Comparison of ENCODE assay signal across 24 cellular contexts in the genomic region with DNA sequence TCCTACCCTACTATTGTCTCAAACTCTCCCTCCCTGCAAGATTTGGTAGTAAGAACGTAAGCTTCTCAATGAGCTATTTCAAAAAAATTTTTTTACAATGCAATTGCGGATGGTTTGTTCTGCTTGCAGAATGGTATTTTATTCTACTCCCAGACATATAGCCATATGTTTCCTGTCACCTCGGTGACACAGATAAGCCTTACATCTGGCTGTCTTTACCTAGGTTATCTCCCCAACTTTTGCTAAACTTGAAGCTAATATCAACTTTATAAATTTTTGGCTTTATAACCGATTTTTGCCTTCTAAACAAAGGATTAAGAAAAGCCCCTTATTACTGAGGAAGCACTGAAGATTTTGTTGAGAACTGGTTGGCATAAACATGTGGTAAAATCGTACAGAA.
"Had no signal": no experiment of that assay in that cellular context is flagged by ENCODE, and none has a peak within 500 bp of the region (broad histone marks: within the 10 kb centered on the region; RNA-seq: fewer than 3 reads in every experiment).

No MANE protein-coding gene starts in this region.

- H3K27ac Mint-ChIP-seq: activated naive CD8-positive, alpha-beta T cell; activated T-helper 17 cell treated with anti-CD3 and anti-CD28 coated beads, Interleukin-2, amount 50 U/mL, for 72 hours; natural killer cell treated with Interleukin-12 subunit alpha and Interleukin-12 subunit beta and Interleukin-15 and Interleukin-18, amount 100 ng/mL, for 72 hours; stimulated activated naive B cell treated with anti-CD40 and anti-IgM and Interleukin-4, amounts not matched to agents 10 μg/mL and 1 μg/mL and 100 μg/mL, for 72 hours had no signal

- H3K4me3 Mint-ChIP-seq: activated naive CD8-positive, alpha-beta T cell; activated T-helper 17 cell treated with anti-CD3 and anti-CD28 coated beads, Interleukin-2, amount 50 U/mL, for 72 hours; central memory CD8-positive, alpha-beta T cell; natural killer cell treated with Interleukin-12 subunit alpha and Interleukin-12 subunit beta and Interleukin-15 and Interleukin-18, amount 100 ng/mL, for 72 hours; stimulated activated naive B cell treated with anti-CD40 and anti-IgM and Interleukin-4, amounts not matched to agents 10 μg/mL and 1 μg/mL and 100 μg/mL, for 72 hours had no signal

- H3K27me3 Mint-ChIP-seq: central memory CD8-positive, alpha-beta T cell; natural killer cell treated with Interleukin-12 subunit alpha and Interleukin-12 subunit beta and Interleukin-15 and Interleukin-18, amount 100 ng/mL, for 72 hours had no signal

- H3K4me1 Mint-ChIP-seq: activated T-helper 17 cell treated with anti-CD3 and anti-CD28 coated beads, Interleukin-2, amount 50 U/mL, for 72 hours; central memory CD8-positive, alpha-beta T cell; stimulated activated naive B cell treated with anti-CD40 and anti-IgM and Interleukin-4, amounts not matched to agents 10 μg/mL and 1 μg/mL and 100 μg/mL, for 72 hours had no signal

- H3K36me3 ChIP-seq: adrenal gland, ascending aorta, breast epithelium, esophagus squamous epithelium, heart right ventricle, left lung, sigmoid colon, uterus, WERI-Rb-1 had no signal

- H3K4me3 ChIP-seq: adrenal gland, ascending aorta, breast epithelium, esophagus squamous epithelium, heart right ventricle, left lung, lung, uterus had no signal

- FAIRE-seq: colon, TTC549 had no signal

- H3K4me1 ChIP-seq: adrenal gland, ascending aorta, breast epithelium, heart right ventricle, left lung, uterus had no signal

- DNase-seq: activated T-cell treated with anti-CD3 and anti-CD28 coated beads, Interleukin-2, amount 50 U/mL, for 1 hour; adrenal gland; esophagus squamous epithelium; heart right ventricle; kidney glomerular epithelial cell; left lung; retina; sigmoid colon; stimulated activated CD4-positive, alpha-beta T cell treated with anti-CD3 and anti-CD28 coated beads, Interleukin-2, amount 100 ng/mL, for 48 hours; stimulated activated CD8-positive, alpha-beta memory T cell treated with anti-CD3 and anti-CD28 coated beads, Interleukin-4, amount 100 ng/mL, for 48 hours; stimulated activated naive B cell treated with anti-CD40 and anti-IgM and Interleukin-4, amounts not matched to agents 10 μg/mL and 1 μg/mL and 100 μg/mL, for 72 hours; T-helper 1 cell; trophoblast cell; uterus; WERI-Rb-1 had no signal

- H3K36me3 Mint-ChIP-seq: activated naive CD8-positive, alpha-beta T cell; natural killer cell treated with Interleukin-12 subunit alpha and Interleukin-12 subunit beta and Interleukin-15 and Interleukin-18, amount 100 ng/mL, for 72 hours; stimulated activated naive B cell treated with anti-CD40 and anti-IgM and Interleukin-4, amounts not matched to agents 10 μg/mL and 1 μg/mL and 100 μg/mL, for 72 hours had no signal

- H3K9me3 ChIP-seq: adrenal gland, ascending aorta, breast epithelium, esophagus squamous epithelium, heart right ventricle, left lung, sigmoid colon, uterus had no signal

- H3K9me3 Mint-ChIP-seq: activated T-helper 17 cell treated with anti-CD3 and anti-CD28 coated beads, Interleukin-2, amount 50 U/mL, for 72 hours; central memory CD8-positive, alpha-beta T cell; natural killer cell treated with Interleukin-12 subunit alpha and Interleukin-12 subunit beta and Interleukin-15 and Interleukin-18, amount 100 ng/mL, for 72 hours; stimulated activated naive B cell treated with anti-CD40 and anti-IgM and Interleukin-4, amounts not matched to agents 10 μg/mL and 1 μg/mL and 100 μg/mL, for 72 hours had no signal

- H3K27ac ChIP-seq: adrenal gland, ascending aorta, breast epithelium, esophagus squamous epithelium, heart right ventricle, left lung, uterus, WERI-Rb-1 had no signal

- ATAC-seq: activated T-helper 17 cell treated with anti-CD3 and anti-CD28 coated beads, Interleukin-2, amount 50 U/mL, for 72 hours; heart right ventricle; left lung; natural killer cell treated with Interleukin-12 subunit alpha and Interleukin-12 subunit beta and Interleukin-15 and Interleukin-18, amount 100 ng/mL, for 72 hours; stimulated activated naive B cell treated with anti-CD40 and anti-IgM and Interleukin-4, amounts not matched to agents 10 μg/mL and 1 μg/mL and 100 μg/mL, for 72 hours had no signal

- H3K27me3 ChIP-seq: adrenal gland, ascending aorta, breast epithelium, esophagus squamous epithelium, heart right ventricle, sigmoid colon, uterus had no signal
